In genomic region chr2:117885308-117885707, GRCh38 we compare ENCODE assay signal across 7 cellular contexts.
"Had no signal": no experiment of that assay in that cellular context is flagged by ENCODE, and none has a peak within 500 bp of the region (broad histone marks: within the 10 kb centered on the region; RNA-seq: fewer than 3 reads in every experiment).

No MANE protein-coding gene starts in this region.

- H3K4me3 Mint-ChIP-seq: IgD-negative memory B cell had no signal

- H3K27ac ChIP-seq: HL-60 had no signal

- H3K4me1 Mint-ChIP-seq: IgD-negative memory B cell had no signal

- ATAC-seq: HepG2, K562 had no signal

- DNase-seq: IMR-90, KBM-7, KG1 had no signal

- H3K4me3 ChIP-seq: K562 had no signal
